In genomic region chr15:77019476-77020331, GRCh38 we compare ENCODE assay signal across 11 cellular contexts. TPM values are rescaled to one million over a fixed set of nuclear protein-coding genes. Genes with fewer than 3 reads are reported as not detected.
DNase-seq lines count a peak whose midpoint lies in the region; ATAC-seq, FAIRE-seq and TF ChIP-seq lines count a peak whose summit lies in the region.
"Had no signal": no experiment of that assay in that cellular context is flagged by ENCODE, and none has a peak within 500 bp of the region (broad histone marks: within the 10 kb centered on the region; RNA-seq: fewer than 3 reads in every experiment).

No MANE protein-coding gene starts in this region.

- no peak for DNase-seq in GM12892 (ENCODE audit: insufficient read length)
- peak; percentile 41 for DNase-seq in activated T-cell treated with anti-CD3 and anti-CD28 coated beads, Interleukin-2, amount 50 U/mL, for 4 hours
- peak; percentile 47 for DNase-seq in kidney tubule cell (ENCODE audit: low spot score)
- no peak for DNase-seq in HUDEP-2 (lab: John Stamatoyannopoulos, UW; ENCODE audit: unreplicated experiment in 76 of 76)
- no peak for DNase-seq in GM19238 (ENCODE audit: insufficient read length, low spot score)
- DNase-seq: DMS153, NCI-H2029, SK-N-SH had no signal

- no peaks in the 10 kb centered on the region for H3K9me3 ChIP-seq in BLaER1 treated with 17β-estradiol and CSF1 and Interleukin-3, amounts not matched to agents 10 nM and 100 nM (replicated peaks in 1 of 11)
- H3K9me3 ChIP-seq: SK-N-SH had no signal

- peak overlapping the region; percentile 91 to 98 (median 95) for H3K4me2 ChIP-seq in BLaER1 treated with 17β-estradiol and CSF1 and Interleukin-3, amounts not matched to agents 10 nM and 100 nM
- H3K4me2 ChIP-seq: SK-N-SH had no signal

- no peaks in the 10 kb centered on the region for H3K27me3 ChIP-seq in BLaER1 treated with 17β-estradiol and CSF1 and Interleukin-3, amounts not matched to agents 10 nM and 100 nM

- peaks cover 84% of the 10 kb centered on the region for H3K4me1 Mint-ChIP-seq in activated T-cell treated with anti-CD3 and anti-CD28 coated beads, Interleukin-2, amount 50 U/mL, for 4 hours (ENCODE audit: low read depth)

- no peaks in the 10 kb centered on the region for H3K9me3 Mint-ChIP-seq in activated T-cell treated with anti-CD3 and anti-CD28 coated beads, Interleukin-2, amount 50 U/mL, for 4 hours

- no peak for TF ChIP-seq POLR2A in GM12892 (IDR thresholded peaks at IDR 0.05; ENCODE audit: low read depth, low read length)

- peaks cover 85 to 96% (median 95%) of the 10 kb centered on the region in 10 experiments for H3K4me1 ChIP-seq in BLaER1 treated with 17β-estradiol and CSF1 and Interleukin-3, amounts not matched to agents 10 nM and 100 nM

- peak overlapping the region; percentile 14 for H3K4me3 Mint-ChIP-seq in activated T-cell treated with anti-CD3 and anti-CD28 coated beads, Interleukin-2, amount 50 U/mL, for 4 hours

- FAIRE-seq in GM12892 (lab: Jason Lieb, UNC) = peak; percentile 74

- no peaks in the 10 kb centered on the region for H3K27me3 Mint-ChIP-seq in activated T-cell treated with anti-CD3 and anti-CD28 coated beads, Interleukin-2, amount 50 U/mL, for 4 hours (ENCODE audit: low read depth)

- H3K36me3 Mint-ChIP-seq in activated T-cell treated with anti-CD3 and anti-CD28 coated beads, Interleukin-2, amount 50 U/mL, for 4 hours (ENCODE audit: insufficient read depth) = peaks cover 26% of the 10 kb centered on the region

- peak overlapping the region in 8 of 10 experiments; percentile 10 to 53 (median 38); a peak in 15 of 20 replicates for H3K4me3 ChIP-seq in BLaER1 treated with 17β-estradiol and CSF1 and Interleukin-3, amounts not matched to agents 10 nM and 100 nM

- peak overlapping the region; percentile 49 to 96 (median 91); a peak in 21 of 22 replicates for H3K27ac ChIP-seq in BLaER1 treated with 17β-estradiol and CSF1 and Interleukin-3, amounts not matched to agents 10 nM and 100 nM

- H3K9ac ChIP-seq in BLaER1 treated with 17β-estradiol and CSF1 and Interleukin-3, amounts not matched to agents 10 nM and 100 nM = peak overlapping the region; percentile 55 to 83 (median 76)
- H3K9ac ChIP-seq: SK-N-SH had no signal

- H3K36me3 ChIP-seq in BLaER1 treated with 17β-estradiol and CSF1 and Interleukin-3, amounts not matched to agents 10 nM and 100 nM = peaks cover 0 to 70% (median 63%) of the 10 kb centered on the region in 11 experiments; a peak in 18 of 22 replicates

- peaks cover 23 to 100% (median 50%) of the 10 kb centered on the region in 11 experiments; a peak in 20 of 22 replicates for H4K20me1 ChIP-seq in BLaER1 treated with 17β-estradiol and CSF1 and Interleukin-3, amounts not matched to agents 10 nM and 100 nM

- peak; percentile 61 to 77 for ATAC-seq in activated T-cell treated with anti-CD3 and anti-CD28 coated beads, Interleukin-2, amount 50 U/mL, for 4 hours
- ATAC-seq in GM18502 (IDR thresholded peaks at IDR 0.05; ENCODE audit: poor library complexity, unreplicated experiment) (no peak), GM18873 (IDR thresholded peaks at IDR 0.05; ENCODE audit: low FRiP score, unreplicated experiment) (no peak)

RNA-seq across cellular contexts. Expression of gene PSTPIP1, which starts 24.8 kb away (rescaled TPM):
- polyA plus RNA-seq in GM12892 (2012; ENCODE audit: missing spikeins) = 6.4 TPM
- total RNA-seq in activated T-cell treated with anti-CD3 and anti-CD28 coated beads, Interleukin-2, amount 50 U/mL, for 4 hours = 100 to 1,000 TPM in 1 of 3 donors, 10 to 100 TPM in 2; 85.4 to 130 (median 92.1) TPM

RNA-seq across cellular contexts. Expression of gene TSPAN3, which starts 51.2 kb away (rescaled TPM):
- 42.1 TPM for polyA plus RNA-seq in GM12892 (2012; ENCODE audit: missing spikeins)
- 10 to 100 TPM; 38.6 to 53.1 (median 42.8) TPM for total RNA-seq in activated T-cell treated with anti-CD3 and anti-CD28 coated beads, Interleukin-2, amount 50 U/mL, for 4 hours

Comparison
In these comparisons a context has a peak if more than half of its experiments do, and no peak if none do; other contexts are left out.
1. DNase-seq: peak in activated T-cell treated with anti-CD3 and anti-CD28 coated beads, Interleukin-2, amount 50 U/mL, for 4 hours (single experiment) and kidney tubule cell (single experiment); none in GM12892 (single experiment), HUDEP-2 (0 of 76) and GM19238 (single experiment).
2. ATAC-seq: peak in activated T-cell treated with anti-CD3 and anti-CD28 coated beads, Interleukin-2, amount 50 U/mL, for 4 hours (2 of 2); none in GM18502 (single experiment) and GM18873 (single experiment).